In the genomic region with DNA sequence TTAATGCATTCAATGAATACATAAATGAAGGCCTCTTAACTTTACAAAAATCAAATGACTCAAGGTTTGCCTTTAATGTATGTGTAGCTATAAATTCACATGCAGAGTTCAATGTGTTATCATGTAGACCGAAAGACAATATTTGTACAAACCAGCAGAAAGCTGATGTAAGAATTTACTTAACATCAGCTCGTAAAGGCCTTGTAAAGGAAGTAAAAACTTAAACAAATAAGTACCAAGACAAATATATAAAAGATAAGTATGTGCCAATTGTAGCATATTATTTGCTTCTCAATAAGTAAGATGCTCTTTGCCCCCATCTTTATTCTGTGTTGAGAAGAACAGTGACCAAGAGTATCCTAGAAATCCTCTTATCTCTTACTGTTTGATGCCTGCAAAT, we compare ENCODE assay signal across 26 cellular contexts.
"Had no signal": no experiment of that assay in that cellular context is flagged by ENCODE, and none has a peak within 500 bp of the region (broad histone marks: within the 10 kb centered on the region; RNA-seq: fewer than 3 reads in every experiment).

No MANE protein-coding gene starts in this region.

- H3K9me3 ChIP-seq: ascending aorta, body of pancreas had no signal

- H3K27ac ChIP-seq: ascending aorta, body of pancreas had no signal

- H3K27ac Mint-ChIP-seq: activated B cell treated with CpG ODN at 0.5 μM for 24 hours; activated CD4-positive, alpha-beta memory T cell treated with anti-CD3 and anti-CD28 coated beads for 36 hours; activated CD4-positive, alpha-beta T cell treated with anti-CD3 and anti-CD28 coated beads, Interleukin-2, amount 10 ng/mL, durations not matched to agents 7 days and 5 days; activated naive CD4-positive, alpha-beta T cell treated with anti-CD3 and anti-CD28 coated beads, Interleukin-2, amount 50 U/mL, for 72 hours; activated naive CD8-positive, alpha-beta T cell treated with anti-CD3 and anti-CD28 coated beads, Interleukin-2, amount 50 U/mL, for 24 hours; T-helper 1 cell treated with Interleukin-12 subunit alpha and Interleukin-12 subunit beta and Interleukin-4 antibody, amounts not matched to agents 30 μg/mL and 1 μg/mL, for 36 hours had no signal

- H3K27me3 ChIP-seq: ascending aorta had no signal

- H3K36me3 ChIP-seq: ascending aorta had no signal

- H3K4me1 ChIP-seq: ascending aorta, body of pancreas had no signal

- H3K4me3 Mint-ChIP-seq: activated B cell treated with CpG ODN at 0.5 μM for 24 hours; activated CD4-positive, alpha-beta memory T cell treated with anti-CD3 and anti-CD28 coated beads for 36 hours; activated CD4-positive, alpha-beta T cell treated with anti-CD3 and anti-CD28 coated beads, Interleukin-2, amount 10 ng/mL, durations not matched to agents 7 days and 5 days; activated naive CD8-positive, alpha-beta T cell treated with anti-CD3 and anti-CD28 coated beads, Interleukin-2, amount 50 U/mL, for 24 hours; activated T-cell treated with anti-CD3 and anti-CD28 coated beads, Interleukin-2, amount 50 U/mL, for 4 hours; T-helper 1 cell treated with Interleukin-12 subunit alpha and Interleukin-12 subunit beta and Interleukin-4 antibody, amounts not matched to agents 30 μg/mL and 1 μg/mL, for 36 hours had no signal

- FAIRE-seq: bronchial epithelial cell, RCC 7860 had no signal

- DNase-seq: activated B cell treated with CpG ODN at 0.5 μM for 24 hours; activated CD4-positive, alpha-beta memory T cell treated with anti-CD3 and anti-CD28 coated beads for 36 hours; activated CD4-positive, alpha-beta T cell treated with anti-CD3 and anti-CD28 coated beads for 1 hour; activated CD4-positive, alpha-beta T cell treated with anti-CD3 and anti-CD28 coated beads, Interleukin-2, amount 10 ng/mL, durations not matched to agents 7 days and 5 days; activated CD8-positive, alpha-beta memory T cell treated with anti-CD3 and anti-CD28 coated beads for 24 hours; activated effector memory CD4-positive, alpha-beta T cell treated with anti-CD3 and anti-CD28 coated beads, Interleukin-2, amount 50 U/mL, for 16 hours; activated naive CD4-positive, alpha-beta T cell treated with Interleukin-2 at 50 U/mL for 16 hours; activated naive CD8-positive, alpha-beta T cell treated with anti-CD3 and anti-CD28 coated beads, Interleukin-2, amount 50 U/mL, for 24 hours; activated T-cell treated with anti-CD3 and anti-CD28 coated beads, Interleukin-2, amount 50 U/mL, for 4 hours; amniotic stem cell; body of pancreas; central memory CD4-positive, alpha-beta T cell; NCI-H1105 treated with DMSO at 0.1 percent for 48 hours; NCI-H1436 treated with DMSO at 0.1 percent for 48 hours; NCI-H187; NCI-H2081; NCI-H510A treated with DMSO at 0.1 percent for 48 hours; NCI-H69; NK-92 treated with Interleukin-12 subunit alpha and Interleukin-12 subunit beta, amount 100 ng/mL, for 24 hours; OCI-M1; SHP77 had no signal

- H3K9me3 Mint-ChIP-seq: activated B cell treated with CpG ODN at 0.5 μM for 24 hours; activated CD4-positive, alpha-beta memory T cell treated with anti-CD3 and anti-CD28 coated beads for 36 hours; activated CD4-positive, alpha-beta T cell treated with anti-CD3 and anti-CD28 coated beads, Interleukin-2, amount 10 ng/mL, durations not matched to agents 7 days and 5 days; activated naive CD4-positive, alpha-beta T cell treated with anti-CD3 and anti-CD28 coated beads, Interleukin-2, amount 50 U/mL, for 72 hours; activated naive CD8-positive, alpha-beta T cell treated with anti-CD3 and anti-CD28 coated beads, Interleukin-2, amount 50 U/mL, for 24 hours; activated T-cell treated with anti-CD3 and anti-CD28 coated beads, Interleukin-2, amount 50 U/mL, for 4 hours; T-helper 1 cell treated with Interleukin-12 subunit alpha and Interleukin-12 subunit beta and Interleukin-4 antibody, amounts not matched to agents 30 μg/mL and 1 μg/mL, for 36 hours had no signal

- H3K36me3 Mint-ChIP-seq: activated CD4-positive, alpha-beta memory T cell treated with anti-CD3 and anti-CD28 coated beads for 36 hours; activated naive CD4-positive, alpha-beta T cell treated with anti-CD3 and anti-CD28 coated beads, Interleukin-2, amount 50 U/mL, for 72 hours had no signal

- H3K4me3 ChIP-seq: ascending aorta, body of pancreas had no signal

- ATAC-seq: activated naive CD4-positive, alpha-beta T cell treated with anti-CD3 and anti-CD28 coated beads, Interleukin-2, amount 50 U/mL, for 72 hours; activated naive CD8-positive, alpha-beta T cell treated with anti-CD3 and anti-CD28 coated beads, Interleukin-2, amount 50 U/mL, for 24 hours; activated T-cell treated with anti-CD3 and anti-CD28 coated beads, Interleukin-2, amount 50 U/mL, for 4 hours; body of pancreas had no signal

- H3K27me3 Mint-ChIP-seq: activated CD4-positive, alpha-beta T cell treated with anti-CD3 and anti-CD28 coated beads, Interleukin-2, amount 10 ng/mL, durations not matched to agents 7 days and 5 days had no signal
